ENCODE assay signal across 1 cellular context in the genomic region with DNA sequence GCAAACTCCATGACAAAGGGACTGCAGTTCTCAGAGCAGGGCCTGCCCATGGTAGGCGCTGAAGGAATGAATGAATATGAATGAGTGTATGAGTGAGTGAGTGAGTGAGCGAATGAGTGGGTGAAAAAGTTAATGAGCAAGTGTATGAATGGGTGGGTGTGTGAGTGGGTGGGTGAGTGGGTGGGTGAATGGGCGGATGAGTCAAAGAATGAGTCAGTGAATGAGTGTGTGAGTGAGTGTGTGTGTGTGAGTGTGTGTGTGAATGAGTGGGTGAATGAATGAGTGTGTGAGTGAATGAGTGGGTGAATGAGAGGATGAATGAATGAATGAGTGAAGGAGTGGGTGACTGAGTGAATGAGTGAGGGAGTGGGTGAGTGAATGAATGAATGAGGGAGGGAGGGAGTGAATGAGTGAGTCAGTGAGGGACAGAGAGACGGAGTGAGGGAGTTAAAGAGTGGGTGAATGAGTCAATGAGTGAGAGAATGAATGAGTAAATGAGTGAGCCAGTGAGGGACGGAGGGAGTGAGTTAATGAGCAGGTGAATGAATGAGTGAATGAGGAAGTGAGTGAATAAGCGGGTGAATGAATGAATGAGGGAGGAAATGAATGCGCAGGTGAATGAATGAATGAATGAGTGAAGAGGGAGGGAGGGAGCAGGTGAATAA.
TF ChIP-seq lines count a peak whose summit lies in the region.

No MANE protein-coding gene starts in this region.

TF ChIP-seq in HEK293, 187 proteins besides CTCF, POLR2A, EP300 and RAD21 (continued from another document):
- TF ChIP-seq ZNF394 (tag by site-specific recombination; IDR thresholded peaks at IDR 0.05; ENCODE audit: borderline replicate concordance) (no peak), ZNF2 (tag by site-specific recombination; IDR thresholded peaks at IDR 0.05) (0 out of 2 replicates have a peak, but pooled peaks have one; percentile 53), ZNF548 (tag by site-specific recombination; IDR thresholded peaks at IDR 0.05) (no peak; the same call in 1 of the 2 replicates), SALL2 (tag by site-specific recombination; IDR thresholded peaks at IDR 0.05; ENCODE audit: borderline replicate concordance) (peak; percentile 95), KLF16 (tag by site-specific recombination; IDR thresholded peaks at IDR 0.05) (peak; percentile 41; the same call in 1 of the 2 replicates)
- TF ChIP-seq, protein P1, sequence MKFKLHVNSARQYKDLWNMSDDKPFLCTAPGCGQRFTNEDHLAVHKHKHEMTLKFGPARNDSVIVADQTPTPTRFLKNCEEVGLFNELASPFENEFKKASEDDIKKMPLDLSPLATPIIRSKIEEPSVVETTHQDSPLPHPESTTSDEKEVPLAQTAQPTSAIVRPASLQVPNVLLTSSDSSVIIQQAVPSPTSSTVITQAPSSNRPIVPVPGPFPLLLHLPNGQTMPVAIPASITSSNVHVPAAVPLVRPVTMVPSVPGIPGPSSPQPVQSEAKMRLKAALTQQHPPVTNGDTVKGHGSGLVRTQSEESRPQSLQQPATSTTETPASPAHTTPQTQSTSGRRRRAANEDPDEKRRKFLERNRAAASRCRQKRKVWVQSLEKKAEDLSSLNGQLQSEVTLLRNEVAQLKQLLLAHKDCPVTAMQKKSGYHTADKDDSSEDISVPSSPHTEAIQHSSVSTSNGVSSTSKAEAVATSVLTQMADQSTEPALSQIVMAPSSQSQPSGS (tag by site-specific recombination; IDR thresholded peaks at IDR 0.05; ENCODE audit: low read depth), result no peak
- TF ChIP-seq, protein P2, sequence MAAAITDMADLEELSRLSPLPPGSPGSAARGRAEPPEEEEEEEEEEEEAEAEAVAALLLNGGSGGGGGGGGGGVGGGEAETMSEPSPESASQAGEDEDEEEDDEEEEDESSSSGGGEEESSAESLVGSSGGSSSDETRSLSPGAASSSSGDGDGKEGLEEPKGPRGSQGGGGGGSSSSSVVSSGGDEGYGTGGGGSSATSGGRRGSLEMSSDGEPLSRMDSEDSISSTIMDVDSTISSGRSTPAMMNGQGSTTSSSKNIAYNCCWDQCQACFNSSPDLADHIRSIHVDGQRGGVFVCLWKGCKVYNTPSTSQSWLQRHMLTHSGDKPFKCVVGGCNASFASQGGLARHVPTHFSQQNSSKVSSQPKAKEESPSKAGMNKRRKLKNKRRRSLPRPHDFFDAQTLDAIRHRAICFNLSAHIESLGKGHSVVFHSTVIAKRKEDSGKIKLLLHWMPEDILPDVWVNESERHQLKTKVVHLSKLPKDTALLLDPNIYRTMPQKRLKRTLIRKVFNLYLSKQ (tag by site-specific recombination; IDR thresholded peaks at IDR 0.05; ENCODE audit: borderline replicate concordance), result no peak
